ENCODE assay signal across 26 cellular contexts in the genomic region with DNA sequence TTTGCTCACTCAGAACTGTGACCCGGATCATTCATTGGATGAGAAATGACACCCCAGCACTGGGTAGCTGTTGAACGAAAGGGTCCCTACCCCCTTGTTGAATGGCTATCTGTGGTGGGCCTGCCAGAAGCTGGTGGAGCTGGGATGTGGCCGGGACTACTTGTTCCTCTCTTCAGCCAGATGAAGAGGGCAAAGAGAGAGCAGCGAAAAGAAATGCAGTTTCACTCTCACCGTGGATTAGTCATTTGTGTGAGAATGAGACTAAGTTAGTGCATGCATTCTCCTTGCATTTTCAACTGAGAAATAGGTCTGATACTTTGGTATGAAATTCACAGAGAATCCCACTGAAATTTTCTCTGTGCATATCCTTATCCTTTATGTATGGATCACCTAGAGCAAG.
DNase-seq lines count a peak whose midpoint lies in the region; ATAC-seq and TF ChIP-seq lines count a peak whose summit lies in the region.
"Had no signal": no experiment of that assay in that cellular context is flagged by ENCODE, and none has a peak within 500 bp of the region (broad histone marks: within the 10 kb centered on the region; RNA-seq: fewer than 3 reads in every experiment).

No MANE protein-coding gene starts in this region.

- H3K27me3 Mint-ChIP-seq in activated T-helper 1 cell treated with anti-CD3 and anti-CD28 coated beads, Interleukin-12 subunit alpha, Interleukin-12 subunit beta, Interleukin-2, Interleukin-4 antibody, amounts not matched to agents 30 ng/mL and 10 ng/mL and 1 ng/mL, durations not matched to agents 14 hours and 24 hours and 36 hours (ENCODE audit: insufficient read depth) = no peaks in the 10 kb centered on the region
- H3K27me3 Mint-ChIP-seq: activated naive CD4-positive, alpha-beta T cell treated with anti-CD3 and anti-CD28 coated beads, Interleukin-2, amount 10 ng/mL, durations not matched to agents 7 days and 5 days; type B pancreatic cell had no signal

- POLR2A ChIA-PET in IMR-90 (lab: Charles Lee; ENCODE audit: unreplicated experiment) = no interaction called here

- no peak for TF ChIP-seq POLR2A in IMR-90 (IDR thresholded peaks at IDR 0.05; ENCODE audit: low read depth, low read length)

- dilution Hi-C loops in IMR-90 (cut with HindIII; ENCODE audit: low sequenced_read_pairs, unreplicated experiment) = no loop called here

- no peak overlapping the region for H3K4me2 ChIP-seq in IMR-90 (ENCODE audit: low read depth, low read length)

- no peak overlapping the region for H2AFZ ChIP-seq in IMR-90 (replicated peaks; ENCODE audit: low read length, poor library complexity)

- no peak overlapping the region for H2BK120ac ChIP-seq in IMR-90 (ENCODE audit: low read depth, low read length)

- H3K9me3 ChIP-seq in IMR-90 (ENCODE audit: control insufficient read depth, insufficient read depth, low read length) = no peaks in the 10 kb centered on the region
- H3K9me3 ChIP-seq: BE2C, esophagus squamous epithelium had no signal

- no peak overlapping the region for H4K8ac ChIP-seq in IMR-90 (ENCODE audit: low read depth in 2 of 2, low read length in 2 of 2)

- no peaks in the 10 kb centered on the region for H3K79me1 ChIP-seq in IMR-90 (ENCODE audit: low read depth in 1 of 2, low read length in 2 of 2)

- no peak overlapping the region for H3K4me3 ChIP-seq in IMR-90 (ENCODE audit: insufficient read depth, low read depth, low read length)
- H3K4me3 ChIP-seq: esophagus squamous epithelium, SK-N-MC, stomach had no signal

- no peak overlapping the region for H3K14ac ChIP-seq in IMR-90 (replicated peaks; ENCODE audit: low read depth, low read length)

- no peak overlapping the region for H3K4me3 Mint-ChIP-seq in activated T-helper 1 cell treated with anti-CD3 and anti-CD28 coated beads, Interleukin-12 subunit alpha, Interleukin-12 subunit beta, Interleukin-2, Interleukin-4 antibody, amounts not matched to agents 30 ng/mL and 10 ng/mL and 1 ng/mL, durations not matched to agents 14 hours and 24 hours and 36 hours
- H3K4me3 Mint-ChIP-seq: activated CD8-positive, alpha-beta T cell treated with anti-CD3 and anti-CD28 coated beads, Interleukin-2, amount 10 ng/mL, durations not matched to agents 7 days and 5 days; activated naive CD4-positive, alpha-beta T cell treated with anti-CD3 and anti-CD28 coated beads, Interleukin-2, amount 10 ng/mL, durations not matched to agents 7 days and 5 days; activated T-cell treated with anti-CD3 and anti-CD28 coated beads, Interleukin-2, amount 50 U/mL, for 4 hours; nephron; type B pancreatic cell had no signal

- H2AK9ac ChIP-seq in IMR-90 (replicated peaks; ENCODE audit: low read depth, low read length, poor library complexity) = no peak overlapping the region

- no peak overlapping the region for H3K18ac ChIP-seq in IMR-90 (ENCODE audit: low read depth, low read length)

- H3K23ac ChIP-seq in IMR-90 (ENCODE audit: low read depth, low read length) = no peak overlapping the region

- no peaks in the 10 kb centered on the region for H3K4me1 Mint-ChIP-seq in activated T-helper 1 cell treated with anti-CD3 and anti-CD28 coated beads, Interleukin-12 subunit alpha, Interleukin-12 subunit beta, Interleukin-2, Interleukin-4 antibody, amounts not matched to agents 30 ng/mL and 10 ng/mL and 1 ng/mL, durations not matched to agents 14 hours and 24 hours and 36 hours (ENCODE audit: low read depth)
- H3K4me1 Mint-ChIP-seq: activated naive CD4-positive, alpha-beta T cell treated with anti-CD3 and anti-CD28 coated beads, Interleukin-2, amount 10 ng/mL, durations not matched to agents 7 days and 5 days; nephron had no signal

- H3K36me3 Mint-ChIP-seq in activated T-helper 1 cell treated with anti-CD3 and anti-CD28 coated beads, Interleukin-12 subunit alpha, Interleukin-12 subunit beta, Interleukin-2, Interleukin-4 antibody, amounts not matched to agents 30 ng/mL and 10 ng/mL and 1 ng/mL, durations not matched to agents 14 hours and 24 hours and 36 hours (ENCODE audit: low read depth) = no peaks in the 10 kb centered on the region
- H3K36me3 Mint-ChIP-seq: activated naive CD4-positive, alpha-beta T cell treated with anti-CD3 and anti-CD28 coated beads, Interleukin-2, amount 10 ng/mL, durations not matched to agents 7 days and 5 days had no signal

- H3K27ac Mint-ChIP-seq in activated T-helper 1 cell treated with anti-CD3 and anti-CD28 coated beads, Interleukin-12 subunit alpha, Interleukin-12 subunit beta, Interleukin-2, Interleukin-4 antibody, amounts not matched to agents 30 ng/mL and 10 ng/mL and 1 ng/mL, durations not matched to agents 14 hours and 24 hours and 36 hours = no peak overlapping the region
- H3K27ac Mint-ChIP-seq: activated CD8-positive, alpha-beta T cell treated with anti-CD3 and anti-CD28 coated beads, Interleukin-2, amount 10 ng/mL, durations not matched to agents 7 days and 5 days; activated naive CD4-positive, alpha-beta T cell treated with anti-CD3 and anti-CD28 coated beads, Interleukin-2, amount 10 ng/mL, durations not matched to agents 7 days and 5 days; nephron; type B pancreatic cell had no signal

- ATAC-seq in GM18511 (IDR thresholded peaks at IDR 0.05; ENCODE audit: unreplicated experiment) (peak; percentile 90), GM21367 (IDR thresholded peaks at IDR 0.05; ENCODE audit: unreplicated experiment) (peak; percentile 84), HG02798 (IDR thresholded peaks at IDR 0.05; ENCODE audit: poor library complexity, unreplicated experiment) (peak; percentile 80), IMR-90 (ENCODE audit: low read depth) (no peak), HG02938 (IDR thresholded peaks at IDR 0.05; ENCODE audit: unreplicated experiment) (no peak)
- ATAC-seq: activated CD8-positive, alpha-beta T cell treated with anti-CD3 and anti-CD28 coated beads, Interleukin-2, amount 10 ng/mL, durations not matched to agents 7 days and 5 days; activated T-cell treated with anti-CD3 and anti-CD28 coated beads, Interleukin-2, amount 50 U/mL, for 4 hours had no signal

- no peak overlapping the region; the same call in 1 of the 2 replicates for H3K4ac ChIP-seq in IMR-90 (ENCODE audit: low read depth, low read length)

- H3K27ac ChIP-seq in IMR-90 (ENCODE audit: insufficient read depth, low read length) = no peak overlapping the region
- H3K27ac ChIP-seq: esophagus squamous epithelium, SK-N-MC, stomach had no signal

- 83% methylated on average over 1 of the region's 5 CpGs; no CpG with 5 or more reads in 1 of the 2 experiments for WGBS in IMR-90 (ENCODE audit: extremely low coverage in 2 of 2, insufficient read length in 1 of 2), 2 experiments

- H4K91ac ChIP-seq in IMR-90 (ENCODE audit: insufficient read depth, low read depth, low read length) = no peak overlapping the region

- no peak overlapping the region for H2BK20ac ChIP-seq in IMR-90 (ENCODE audit: low read depth, low read length)

- DNase-seq in IMR-90 (peak; percentile 22), DMS114 treated with DMSO at 0.1 percent for 48 hours (lab: John Stamatoyannopoulos, UW; ENCODE audit: unreplicated experiment) (no peak), HPDE6-E6E7 (ENCODE audit: extremely low spot score) (no peak)
- no peak for DNase-seq in activated T-helper 1 cell treated with anti-CD3 and anti-CD28 coated beads, Interleukin-12 subunit alpha, Interleukin-12 subunit beta, Interleukin-2, Interleukin-4 antibody, amounts not matched to agents 30 ng/mL and 10 ng/mL and 1 ng/mL, durations not matched to agents 14 hours and 24 hours and 36 hours (ENCODE audit: low spot score)
- DNase-seq: activated CD8-positive, alpha-beta T cell treated with anti-CD3 and anti-CD28 coated beads, Interleukin-2, amount 10 ng/mL, durations not matched to agents 7 days and 5 days; activated naive CD4-positive, alpha-beta T cell treated with anti-CD3 and anti-CD28 coated beads, Interleukin-2, amount 10 ng/mL, durations not matched to agents 7 days and 5 days; activated T-cell treated with anti-CD3 and anti-CD28 coated beads, Interleukin-2, amount 50 U/mL, for 4 hours; anterior cingulate cortex; BE2C; Caco-2; cerebellar nuclear complex; effector memory CD4-positive, alpha-beta T cell; EL; esophagus squamous epithelium; KBM-7; MV-4-11; NCI-H187; stimulated activated CD4-positive, alpha-beta T cell treated with anti-CD3 and anti-CD28 coated beads, Interleukin-2, amount 100 ng/mL, for 24 hours; stomach had no signal

- in situ Hi-C loops in IMR-90 (cut with MboI; ENCODE audit: low sequenced_read_pairs) = no loop called here

- no peak overlapping the region for H2AK5ac ChIP-seq in IMR-90 (ENCODE audit: low read depth, low read length)

- peaks cover 13% of the 10 kb centered on the region for H3K9me3 Mint-ChIP-seq in activated T-helper 1 cell treated with anti-CD3 and anti-CD28 coated beads, Interleukin-12 subunit alpha, Interleukin-12 subunit beta, Interleukin-2, Interleukin-4 antibody, amounts not matched to agents 30 ng/mL and 10 ng/mL and 1 ng/mL, durations not matched to agents 14 hours and 24 hours and 36 hours
- H3K9me3 Mint-ChIP-seq: type B pancreatic cell had no signal

- H4K5ac ChIP-seq in IMR-90 (ENCODE audit: low read depth, low read length) = no peak overlapping the region

- no peak for TF ChIP-seq RAD21 in IMR-90 (IDR thresholded peaks at IDR 0.05; ENCODE audit: low read length)

- H2BK5ac ChIP-seq in IMR-90 (ENCODE audit: low read depth, low read length, poor library complexity, severe bottlenecking) = no peak overlapping the region

- no peak overlapping the region for H3K9ac ChIP-seq in IMR-90 (ENCODE audit: low read depth, low read length)

- no peak for TF ChIP-seq CTCF in IMR-90 (conservative IDR thresholded peaks at IDR 0.05; ENCODE audit: low read depth, low read length)

- no peaks in the 10 kb centered on the region for H3K36me3 ChIP-seq in IMR-90 (ENCODE audit: control insufficient read depth, insufficient read depth, low read length)
- H3K36me3 ChIP-seq: BE2C, esophagus squamous epithelium, stomach had no signal

- H3K56ac ChIP-seq in IMR-90 (ENCODE audit: extremely low read depth, insufficient read depth, low read length) = no peak overlapping the region

- H4K20me1 ChIP-seq in IMR-90 (ENCODE audit: insufficient read depth, low read length) = no peaks in the 10 kb centered on the region

- H3K9me1 ChIP-seq in IMR-90 (ENCODE audit: insufficient read depth, low read length) = no peaks in the 10 kb centered on the region

- no peaks in the 10 kb centered on the region for H3K4me1 ChIP-seq in IMR-90 (ENCODE audit: control insufficient read depth, insufficient read depth, low read length)
- H3K4me1 ChIP-seq: BE2C, stomach had no signal

- H3K27me3 ChIP-seq in IMR-90 (ENCODE audit: control insufficient read depth, insufficient read depth, low read length) = no peaks in the 10 kb centered on the region
- H3K27me3 ChIP-seq: BE2C, esophagus squamous epithelium, stomach had no signal

- no peak overlapping the region for H2BK15ac ChIP-seq in IMR-90 (ENCODE audit: low read depth, low read length)

- BruUV-seq in IMR-90 (replicated peaks; lab: Mats Ljungman, UMichigan) = no TSS peak

- CTCF ChIA-PET in IMR-90 (lab: Yijun Ruan, JAX) = interaction anchor here (0.8 kb wide), 1 partner anchor 390 kb away, joined by 3 read pairs; no protein-coding TSS in a partner anchor

- intact Hi-C loops in IMR-90 (cut with micrococcal nuclease) = no loop called here
- intact Hi-C loops in activated T-helper 1 cell treated with anti-CD3 and anti-CD28 coated beads, Interleukin-12 subunit alpha, Interleukin-12 subunit beta, Interleukin-2, Interleukin-4 antibody, amounts not matched to agents 30 ng/mL and 10 ng/mL and 1 ng/mL, durations not matched to agents 14 hours and 24 hours and 36 hours (cut with micrococcal nuclease) = no loop called here

Comparison
In these comparisons a context has a peak if more than half of its experiments do, and no peak if none do; other contexts are left out.
1. ATAC-seq: peak in GM18511 (single experiment), GM21367 (single experiment) and HG02798 (single experiment); none in IMR-90 (single experiment) and HG02938 (single experiment).